In the genomic region with DNA sequence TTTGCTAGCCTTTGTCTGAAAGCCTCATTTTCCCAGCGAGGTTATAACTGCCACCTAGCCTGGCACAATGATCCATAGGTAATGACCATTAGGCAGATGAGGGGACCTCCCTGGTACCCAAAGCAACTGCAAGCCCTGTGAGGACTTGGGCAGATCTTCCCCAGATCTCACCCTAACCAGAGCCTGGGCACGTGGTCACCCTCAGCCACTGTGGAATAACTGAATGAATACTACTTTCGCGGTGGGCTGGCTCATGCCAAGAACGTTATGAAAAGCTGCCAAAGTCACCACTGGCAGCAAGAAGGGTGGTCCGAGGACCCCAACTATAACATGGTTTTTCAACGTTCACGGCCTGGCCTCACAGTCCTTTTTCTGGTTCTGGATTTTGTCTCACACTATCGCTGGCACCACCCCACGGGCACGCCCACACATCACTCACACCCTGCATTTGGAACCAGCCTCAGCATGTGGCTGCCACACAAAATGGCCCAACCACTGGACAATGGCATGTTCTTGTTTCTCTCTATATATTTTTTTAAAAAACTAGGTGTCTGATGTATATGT, we compare ENCODE assay signal across 17 cellular contexts.
"Had no signal": no experiment of that assay in that cellular context is flagged by ENCODE, and none has a peak within 500 bp of the region (broad histone marks: within the 10 kb centered on the region; RNA-seq: fewer than 3 reads in every experiment).

No MANE protein-coding gene starts in this region.

- H3K36me3 Mint-ChIP-seq: activated naive CD4-positive, alpha-beta T cell treated with anti-CD3 and anti-CD28 coated beads, Interleukin-2, amount 50 U/mL, for 24 hours had no signal

- H3K36me3 ChIP-seq: esophagus muscularis mucosa, left lung, neutrophil, thoracic aorta, uterus had no signal

- ATAC-seq: foreskin keratinocyte; left lung; sciatic nerve; stimulated activated naive CD8-positive, alpha-beta T cell treated with anti-CD3 and anti-CD28 coated beads, Interleukin-15, amount 100 ng/mL, for 72 hours had no signal

- H3K4me1 ChIP-seq: foreskin keratinocyte had no signal

- H3K27ac ChIP-seq: foreskin keratinocyte, left lung, neutrophil, uterus had no signal

- H3K9me3 Mint-ChIP-seq: activated naive CD4-positive, alpha-beta T cell treated with anti-CD3 and anti-CD28 coated beads, Interleukin-2, amount 50 U/mL, for 24 hours; stimulated activated naive CD8-positive, alpha-beta T cell treated with anti-CD3 and anti-CD28 coated beads, Interleukin-15, amount 100 ng/mL, for 72 hours had no signal

- H3K4me3 ChIP-seq: esophagus muscularis mucosa, left lung, thoracic aorta, uterus had no signal

- H3K27me3 Mint-ChIP-seq: activated naive CD4-positive, alpha-beta T cell treated with anti-CD3 and anti-CD28 coated beads, Interleukin-2, amount 50 U/mL, for 24 hours; stimulated activated naive CD8-positive, alpha-beta T cell treated with anti-CD3 and anti-CD28 coated beads, Interleukin-15, amount 100 ng/mL, for 72 hours had no signal

- H3K27me3 ChIP-seq: uterus had no signal

- DNase-seq: activated CD4-positive, alpha-beta T cell treated with anti-CD3 and anti-CD28 coated beads, Interleukin-2, amount 50 U/mL, for 4 hours; activated CD4-positive, CD25-positive, alpha-beta regulatory T cell; activated effector memory CD4-positive, alpha-beta T cell treated with Interleukin-2 at 50 U/mL for 16 hours; activated T-cell treated with anti-CD3 and anti-CD28 coated beads, Interleukin-2, amount 50 U/mL, for 1 hour; amygdala; foreskin keratinocyte; left lung; mesendoderm; stimulated activated CD4-positive, alpha-beta T cell treated with anti-CD3 and anti-CD28 coated beads, Interleukin-4, amount 100 ng/mL, for 24 hours; T-helper 2 cell; uterus had no signal

- H3K9me3 ChIP-seq: esophagus muscularis mucosa, left lung, neutrophil, thoracic aorta, uterus had no signal

- H3K4me3 Mint-ChIP-seq: activated naive CD4-positive, alpha-beta T cell treated with anti-CD3 and anti-CD28 coated beads, Interleukin-2, amount 50 U/mL, for 24 hours; stimulated activated naive CD8-positive, alpha-beta T cell treated with anti-CD3 and anti-CD28 coated beads, Interleukin-15, amount 100 ng/mL, for 72 hours had no signal
